In the genomic region with DNA sequence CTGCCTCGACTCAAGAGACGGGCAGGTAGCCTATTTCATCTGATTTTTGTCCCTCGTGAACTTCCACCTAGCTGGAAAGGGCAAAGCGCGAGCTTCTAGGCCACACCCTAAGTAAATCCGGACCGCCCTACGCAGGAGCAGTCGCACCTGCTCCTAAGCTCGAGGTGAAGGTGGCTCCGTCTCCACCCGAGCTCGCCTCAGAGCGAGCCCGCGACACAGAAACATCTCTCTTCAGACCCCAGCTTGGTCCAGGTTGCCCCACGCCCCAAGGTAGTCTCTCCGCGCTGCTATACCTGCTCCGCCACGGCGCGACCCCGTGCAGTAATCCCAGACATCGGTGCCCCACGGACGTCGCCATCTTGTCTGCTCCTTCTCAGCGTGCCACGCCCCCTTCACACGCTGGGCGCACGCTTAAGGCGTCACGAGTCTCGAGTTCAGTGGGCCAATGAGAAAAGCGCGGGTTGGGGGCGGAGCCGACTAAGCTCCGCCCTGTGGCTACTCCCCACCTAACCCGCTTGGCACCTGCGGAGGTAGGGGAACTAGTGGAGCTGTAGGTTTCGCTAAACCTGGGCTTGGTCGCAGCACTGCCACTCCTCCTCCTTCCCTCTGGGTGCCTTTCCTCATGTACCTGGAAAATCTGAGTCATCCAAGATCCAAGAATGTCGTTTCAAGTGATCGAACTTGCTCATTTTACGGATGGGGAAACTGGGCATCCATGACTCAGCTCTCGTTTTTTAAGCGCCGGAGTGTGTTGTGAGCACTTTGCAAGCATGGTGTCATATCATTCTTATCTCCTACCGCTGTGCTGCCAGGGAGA, we compare ENCODE assay signal across 8 cellular contexts. TPM values are rescaled to one million over a fixed set of nuclear protein-coding genes. Genes with fewer than 3 reads are reported as not detected.
DNase-seq lines count a peak whose midpoint lies in the region; ATAC-seq and TF ChIP-seq lines count a peak whose summit lies in the region.

Gene PISD (minus strand): TSS at position 365 of the 817 bp plus-strand sequence. CDS start 7 bp downstream, at position 358.

- TF ChIP-seq POLR2A in testis (IDR thresholded peaks at IDR 0.05): no peak

- peak; percentile 85 for DNase-seq in GM04504 (ENCODE audit: low read depth)
- peak; percentile 97 for DNase-seq in NCI-H1092 (lab: John Stamatoyannopoulos, UW)
- peak; percentile 94 for DNase-seq in activated naive CD4-positive, alpha-beta T cell treated with anti-CD3 and anti-CD28 coated beads, Interleukin-2, amount 50 U/mL, for 72 hours (ENCODE audit: low spot score in 2 of 2)
- peak; percentile 75 for DNase-seq in glomerular endothelial cell (ENCODE audit: extremely low read depth, low read depth, low spot score)
- peak; percentile 89 for DNase-seq in omental fat pad (ENCODE audit: low spot score)
- peak; percentile 98 for DNase-seq in testis

- H3K9me3 Mint-ChIP-seq in activated naive CD4-positive, alpha-beta T cell treated with anti-CD3 and anti-CD28 coated beads, Interleukin-2, amount 50 U/mL, for 72 hours: no peaks in the 10 kb centered on the region

- H3K4me3 ChIP-seq in testis: peak within 1 kb of the TSS; percentile 68 to 99

- H3K27ac Mint-ChIP-seq in activated naive CD4-positive, alpha-beta T cell treated with anti-CD3 and anti-CD28 coated beads, Interleukin-2, amount 50 U/mL, for 72 hours: peak within 1 kb of the TSS; percentile 98 to 99

- 2 to 4% methylated on average over 52 of the region's 52 CpGs for WGBS in testis, 2 donors

- H3K9me3 ChIP-seq in testis: no peaks in the 10 kb centered on the region

- peaks cover 6 to 14% of the 10 kb centered on the region in 2 donors for H3K36me3 Mint-ChIP-seq in activated naive CD4-positive, alpha-beta T cell treated with anti-CD3 and anti-CD28 coated beads, Interleukin-2, amount 50 U/mL, for 72 hours

- no peaks in the 10 kb centered on the region for H3K36me3 ChIP-seq in testis (ENCODE audit: low read depth, missing control alignments)

- peak within 1 kb of the TSS; percentile 36 to 47 for H3K27ac ChIP-seq in testis

- ATAC-seq in HG02571 (IDR thresholded peaks at IDR 0.05; ENCODE audit: unreplicated experiment) (peak; percentile 78), SK-N-SH treated with all-trans-retinoic acid at 6 μM for 48 hours (peak; percentile 95), omental fat pad (ENCODE audit: low FRiP score) (peak; percentile 84)
- peak; percentile 84 to 89 for ATAC-seq in activated naive CD4-positive, alpha-beta T cell treated with anti-CD3 and anti-CD28 coated beads, Interleukin-2, amount 50 U/mL, for 72 hours

- H3K4me1 ChIP-seq in testis: peaks cover 3% of the 10 kb centered on the region

- TF ChIP-seq CTCF in omental fat pad (IDR thresholded peaks at IDR 0.05): no peak
- no peak for TF ChIP-seq CTCF in testis (IDR thresholded peaks at IDR 0.05)

- intact Hi-C loops in testis (cut with DNase I; ENCODE audit: low total_unique reads): no loop called here

- no peaks in the 10 kb centered on the region for H3K27me3 ChIP-seq in testis

TF ChIP-seq in SK-N-SH treated with all-trans-retinoic acid at 6 μM for 48 hours, 23 proteins besides CTCF, POLR2A, EP300 and RAD21:
- TF ChIP-seq TOX (CRISPR knock-in tag; IDR thresholded peaks at IDR 0.05; ENCODE audit: borderline replicate concordance) (no peak), PPARA (CRISPR knock-in tag; IDR thresholded peaks at IDR 0.05; ENCODE audit: borderline replicate concordance) (no peak), ESRRG (CRISPR knock-in tag; IDR thresholded peaks at IDR 0.05) (no peak), CREB5 (CRISPR knock-in tag; IDR thresholded peaks at IDR 0.05; ENCODE audit: low read depth) (no peak), OSR1 (CRISPR knock-in tag; IDR thresholded peaks at IDR 0.05) (no peak), ZNF565 (CRISPR knock-in tag; conservative IDR thresholded peaks at IDR 0.05; ENCODE audit: low read depth) (no peak), RARB (CRISPR knock-in tag; IDR thresholded peaks at IDR 0.05) (no peak), TCF4 (CRISPR knock-in tag; IDR thresholded peaks at IDR 0.05; ENCODE audit: borderline replicate concordance) (no peak), ZC3H10 (CRISPR knock-in tag; IDR thresholded peaks at IDR 0.05) (no peak), ZFP30 (CRISPR knock-in tag; IDR thresholded peaks at IDR 0.05) (no peak), CSDC2 (CRISPR knock-in tag; IDR thresholded peaks at IDR 0.05) (no peak), BACH2 (CRISPR knock-in tag; IDR thresholded peaks at IDR 0.05; ENCODE audit: borderline replicate concordance) (no peak), ARNTL (CRISPR knock-in tag; IDR thresholded peaks at IDR 0.05; ENCODE audit: borderline replicate concordance, low read depth) (no peak)
- TF ChIP-seq, protein P1, sequence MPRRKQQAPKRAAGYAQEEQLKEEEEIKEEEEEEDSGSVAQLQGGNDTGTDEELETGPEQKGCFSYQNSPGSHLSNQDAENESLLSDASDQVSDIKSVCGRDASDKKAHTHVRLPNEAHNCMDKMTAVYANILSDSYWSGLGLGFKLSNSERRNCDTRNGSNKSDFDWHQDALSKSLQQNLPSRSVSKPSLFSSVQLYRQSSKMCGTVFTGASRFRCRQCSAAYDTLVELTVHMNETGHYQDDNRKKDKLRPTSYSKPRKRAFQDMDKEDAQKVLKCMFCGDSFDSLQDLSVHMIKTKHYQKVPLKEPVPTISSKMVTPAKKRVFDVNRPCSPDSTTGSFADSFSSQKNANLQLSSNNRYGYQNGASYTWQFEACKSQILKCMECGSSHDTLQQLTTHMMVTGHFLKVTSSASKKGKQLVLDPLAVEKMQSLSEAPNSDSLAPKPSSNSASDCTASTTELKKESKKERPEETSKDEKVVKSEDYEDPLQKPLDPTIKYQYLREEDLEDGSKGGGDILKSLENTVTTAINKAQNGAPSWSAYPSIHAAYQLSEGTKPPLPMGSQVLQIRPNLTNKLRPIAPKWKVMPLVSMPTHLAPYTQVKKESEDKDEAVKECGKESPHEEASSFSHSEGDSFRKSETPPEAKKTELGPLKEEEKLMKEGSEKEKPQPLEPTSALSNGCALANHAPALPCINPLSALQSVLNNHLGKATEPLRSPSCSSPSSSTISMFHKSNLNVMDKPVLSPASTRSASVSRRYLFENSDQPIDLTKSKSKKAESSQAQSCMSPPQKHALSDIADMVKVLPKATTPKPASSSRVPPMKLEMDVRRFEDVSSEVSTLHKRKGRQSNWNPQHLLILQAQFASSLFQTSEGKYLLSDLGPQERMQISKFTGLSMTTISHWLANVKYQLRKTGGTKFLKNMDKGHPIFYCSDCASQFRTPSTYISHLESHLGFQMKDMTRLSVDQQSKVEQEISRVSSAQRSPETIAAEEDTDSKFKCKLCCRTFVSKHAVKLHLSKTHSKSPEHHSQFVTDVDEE (CRISPR knock-in tag; IDR thresholded peaks at IDR 0.05): no peak

RNA-seq across cellular contexts. Expression of gene PISD, which starts in this region (rescaled TPM):
- 10 to 100 TPM; 36.8 to 41.9 TPM for total RNA-seq in activated naive CD4-positive, alpha-beta T cell treated with anti-CD3 and anti-CD28 coated beads, Interleukin-2, amount 50 U/mL, for 72 hours
- total RNA-seq in glomerular endothelial cell: 61.8 and 62.5 TPM in 2 replicates
- 100 to 1,000 TPM in 3 of 4 donors, 10 to 100 TPM in 1; 55.2 to 165 (median 122) TPM for total RNA-seq in omental fat pad
- total RNA-seq in testis: 100 to 1,000 TPM; 120 to 126 TPM
- polyA plus RNA-seq in testis (ENCODE audit: insufficient read depth, low read depth, low replicate concordance): 93.5 TPM

Comparison
In these comparisons a context has a peak if more than half of its experiments do, and no peak if none do; other contexts are left out.
1. Peak in every context shown above with its lines: DNase-seq, ATAC-seq, H3K4me3 ChIP-seq and H3K27ac ChIP-seq.